16 cellular contexts compared by ENCODE assay signal in the genomic region with DNA sequence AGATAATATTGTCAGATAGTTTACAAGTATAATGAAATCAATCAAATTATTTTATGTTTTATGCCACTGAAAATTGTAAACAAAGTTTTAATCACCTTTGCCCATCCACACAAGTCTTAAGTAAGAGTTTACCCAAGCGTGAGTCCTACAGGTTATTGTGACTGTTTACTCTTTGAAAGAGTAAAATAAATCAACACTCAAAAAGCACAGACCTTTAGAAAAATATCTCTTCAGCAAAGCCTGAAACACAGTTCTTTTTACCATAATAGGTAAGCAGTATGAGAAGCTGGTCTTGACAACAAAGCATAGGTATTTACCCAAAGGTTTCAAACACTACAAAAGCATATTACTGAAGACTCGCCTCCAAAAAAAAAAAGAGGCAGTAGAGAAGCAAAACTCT. TPM values are rescaled to one million over a fixed set of nuclear protein-coding genes. Genes with fewer than 3 reads are reported as not detected.
A peak's percentile ranks its signal among the peaks of the same experiment; 100 is the strongest.
DNase-seq lines count a peak whose midpoint lies in the region; ATAC-seq and TF ChIP-seq lines count a peak whose summit lies in the region.
"Had no signal": no experiment of that assay in that cellular context is flagged by ENCODE, and none has a peak within 500 bp of the region (broad histone marks: within the 10 kb centered on the region; RNA-seq: fewer than 3 reads in every experiment).

No MANE protein-coding gene starts in this region.

- no peak overlapping the region for H3K27ac ChIP-seq in CD4-positive, CD25-positive, alpha-beta regulatory T cell (ENCODE audit: insufficient read depth, low read length, poor library complexity, severe bottlenecking)
- H3K27ac ChIP-seq in fibroblast of lung (ENCODE audit: insufficient read depth, low read length) = no peak overlapping the region
- H3K27ac ChIP-seq: adrenal gland had no signal

- H3K4me1 Mint-ChIP-seq in CD4-positive, CD25-positive, alpha-beta regulatory T cell = peaks cover 26 to 58% (median 48%) of the 10 kb centered on the region in 4 donors

- TF ChIP-seq CTCF in NB4 (IDR thresholded peaks at IDR 0.05; ENCODE audit: low read depth, low read length) (no peak), fibroblast of lung (conservative IDR thresholded peaks at IDR 0.05 in 1 of 2, IDR thresholded peaks at IDR 0.05 in 1 of 2; ENCODE audit: low read depth in 1 of 2, low read length in 2 of 2) (no peak)

- no peaks in the 10 kb centered on the region for H3K36me3 ChIP-seq in CD4-positive, CD25-positive, alpha-beta regulatory T cell (ENCODE audit: control insufficient read depth, insufficient read depth, low read length)
- H3K36me3 ChIP-seq in fibroblast of lung (ENCODE audit: control insufficient read depth, insufficient read depth, low read length) = no peaks in the 10 kb centered on the region
- H3K36me3 ChIP-seq: adrenal gland had no signal

- H2AFZ ChIP-seq in fibroblast of lung (ENCODE audit: low read length) = no peak overlapping the region

- TF ChIP-seq POLR2A in NB4 (IDR thresholded peaks at IDR 0.05; ENCODE audit: extremely low read depth, insufficient read length) = no peak

- H3K9me3 ChIP-seq in CD4-positive, CD25-positive, alpha-beta regulatory T cell (ENCODE audit: control insufficient read depth in 2 of 2, low read length in 2 of 2) = no peaks in the 10 kb centered on the region
- H3K9me3 ChIP-seq in fibroblast of lung (ENCODE audit: control insufficient read depth, insufficient read depth, low read depth, low read length) = no peaks in the 10 kb centered on the region
- H3K9me3 ChIP-seq: adrenal gland, tibial nerve had no signal

- H3K27me3 Mint-ChIP-seq in CD4-positive, CD25-positive, alpha-beta regulatory T cell = no peaks in the 10 kb centered on the region
- H3K27me3 Mint-ChIP-seq: activated T-cell treated with anti-CD3 and anti-CD28 coated beads, Interleukin-2, amount 50 U/mL, for 24 hours; IgD-negative memory B cell had no signal

- peak overlapping the region; percentile 85 for H3K4me3 ChIP-seq in CD4-positive, CD25-positive, alpha-beta regulatory T cell (ENCODE audit: low read depth, low read length)
- H3K4me3 ChIP-seq in NB4 (ENCODE audit: low read depth, low read length) (peak overlapping the region; percentile 26), fibroblast of lung (replicated peaks in 1 of 4; ENCODE audit: control extremely low read depth in 1 of 4, insufficient read depth in 1 of 4, low read depth in 3 of 4, low read length in 4 of 4) (peak overlapping the region in 3 of 4 experiments; percentile 13 to 85 (median 72))
- H3K4me3 ChIP-seq: lung, tibial nerve had no signal

- no peak overlapping the region for H3K9ac ChIP-seq in fibroblast of lung (ENCODE audit: insufficient read depth, low read length)

- peaks cover 0 to 4% (median 0%) of the 10 kb centered on the region in 7 donors for H3K9me3 Mint-ChIP-seq in CD4-positive, CD25-positive, alpha-beta regulatory T cell
- H3K9me3 Mint-ChIP-seq: activated CD4-positive, alpha-beta T cell treated with anti-CD3 and anti-CD28 coated beads, Interleukin-2, amount 10 ng/mL, durations not matched to agents 24 days and 14 days had no signal

- H3K27ac Mint-ChIP-seq in CD4-positive, CD25-positive, alpha-beta regulatory T cell = no peak overlapping the region
- H3K27ac Mint-ChIP-seq: activated CD4-positive, alpha-beta T cell treated with anti-CD3 and anti-CD28 coated beads, Interleukin-2, amount 10 ng/mL, durations not matched to agents 24 days and 14 days; activated T-cell treated with anti-CD3 and anti-CD28 coated beads, Interleukin-2, amount 50 U/mL, for 24 hours had no signal

- peak overlapping the region; percentile 96 for H3K4me2 ChIP-seq in fibroblast of lung (ENCODE audit: extremely low read depth, insufficient read depth, low read length)

- peaks cover 83% of the 10 kb centered on the region for H3K79me2 ChIP-seq in fibroblast of lung (ENCODE audit: control insufficient read depth, insufficient read depth, low read length)

- H3K4me3 Mint-ChIP-seq in CD4-positive, CD25-positive, alpha-beta regulatory T cell = peak overlapping the region in 2 of 4 donors; percentile 4 to 9
- H3K4me3 Mint-ChIP-seq: activated CD4-positive, alpha-beta T cell treated with anti-CD3 and anti-CD28 coated beads, Interleukin-2, amount 10 ng/mL, durations not matched to agents 24 days and 14 days had no signal

- DNase-seq in CD4-positive, CD25-positive, alpha-beta regulatory T cell = no peak
- DNase-seq in NB4 (ENCODE audit: low read depth) (no peak), fibroblast of lung (ENCODE audit: low read depth in 2 of 2) (no peak), renal cortical epithelial cell (ENCODE audit: low read depth) (peak; percentile 13), NCI-H2029 treated with DMSO at 0.1 percent for 48 hours (lab: John Stamatoyannopoulos, UW) (no peak)
- DNase-seq: activated CD4-positive, alpha-beta T cell treated with anti-CD3 and anti-CD28 coated beads, Interleukin-2, amount 10 ng/mL, durations not matched to agents 24 days and 14 days; activated T-cell treated with anti-CD3 and anti-CD28 coated beads, Interleukin-2, amount 50 U/mL, for 24 hours; adrenal gland; NCI-H1105 treated with DMSO at 0.1 percent for 48 hours; NCI-H510A treated with DMSO at 0.1 percent for 48 hours had no signal

- H3K36me3 Mint-ChIP-seq in CD4-positive, CD25-positive, alpha-beta regulatory T cell = no peaks in the 10 kb centered on the region

- no peak for ATAC-seq in CD4-positive, CD25-positive, alpha-beta regulatory T cell (ENCODE audit: low read depth in 2 of 2)
- ATAC-seq in GM21515 (IDR thresholded peaks at IDR 0.05; ENCODE audit: unreplicated experiment) (no peak), HG02840 (IDR thresholded peaks at IDR 0.05; ENCODE audit: low FRiP score, unreplicated experiment) (no peak), GM19467 (IDR thresholded peaks at IDR 0.05; ENCODE audit: unreplicated experiment) (no peak)

- H3K27me3 ChIP-seq in CD4-positive, CD25-positive, alpha-beta regulatory T cell (ENCODE audit: control insufficient read depth, insufficient read depth, low read length) = no peaks in the 10 kb centered on the region
- H3K27me3 ChIP-seq in fibroblast of lung (ENCODE audit: control insufficient read depth, insufficient read depth, low read length) = no peaks in the 10 kb centered on the region
- H3K27me3 ChIP-seq: adrenal gland, tibial nerve had no signal

- H4K20me1 ChIP-seq in fibroblast of lung (ENCODE audit: control insufficient read depth, extremely low read depth, insufficient read depth, low read length) = peaks cover 7% of the 10 kb centered on the region

- H3K4me1 ChIP-seq in CD4-positive, CD25-positive, alpha-beta regulatory T cell (ENCODE audit: control insufficient read depth, insufficient read depth, low read length, poor library complexity, severe bottlenecking) = peaks cover 42% of the 10 kb centered on the region
- peaks cover 9% of the 10 kb centered on the region for H3K4me1 ChIP-seq in fibroblast of lung (ENCODE audit: control insufficient read depth, extremely low read depth, insufficient read depth, low read length)

RNA-seq across cellular contexts. Expression of a gene that starts 3.7 kb away (rescaled TPM):
- 20.6 TPM for total RNA-seq in CD4-positive, CD25-positive, alpha-beta regulatory T cell
- polyA plus RNA-seq in CD4-positive, CD25-positive, alpha-beta regulatory T cell = 10 to 100 TPM in 2 of 4 donors, 1 to 10 TPM in 2; 8.6 to 12.7 (median 10.0) TPM
- total RNA-seq in fibroblast of lung = 39.5 and 58.1 TPM in 2 replicates
- 21.6 and 32.0 TPM in 2 replicates for polyA plus RNA-seq in fibroblast of lung
- 23.9 and 41.9 TPM in 2 replicates for polyA plus RNA-seq in fibroblast of lung (2012)
- polyA minus RNA-seq in fibroblast of lung (ENCODE audit: low replicate concordance) = 4.0 and 4.7 TPM in 2 replicates
- total RNA-seq in renal cortical epithelial cell = 28.0 and 50.7 TPM in 2 replicates

Comparison
In these comparisons a context has a peak if more than half of its experiments do, and no peak if none do; other contexts are left out.
1. H3K4me3 ChIP-seq: peak in every context shown above with its lines; median percentile 85 in CD4-positive, CD25-positive, alpha-beta regulatory T cell; 72 in fibroblast of lung; 26 in NB4.